In the genomic region with DNA sequence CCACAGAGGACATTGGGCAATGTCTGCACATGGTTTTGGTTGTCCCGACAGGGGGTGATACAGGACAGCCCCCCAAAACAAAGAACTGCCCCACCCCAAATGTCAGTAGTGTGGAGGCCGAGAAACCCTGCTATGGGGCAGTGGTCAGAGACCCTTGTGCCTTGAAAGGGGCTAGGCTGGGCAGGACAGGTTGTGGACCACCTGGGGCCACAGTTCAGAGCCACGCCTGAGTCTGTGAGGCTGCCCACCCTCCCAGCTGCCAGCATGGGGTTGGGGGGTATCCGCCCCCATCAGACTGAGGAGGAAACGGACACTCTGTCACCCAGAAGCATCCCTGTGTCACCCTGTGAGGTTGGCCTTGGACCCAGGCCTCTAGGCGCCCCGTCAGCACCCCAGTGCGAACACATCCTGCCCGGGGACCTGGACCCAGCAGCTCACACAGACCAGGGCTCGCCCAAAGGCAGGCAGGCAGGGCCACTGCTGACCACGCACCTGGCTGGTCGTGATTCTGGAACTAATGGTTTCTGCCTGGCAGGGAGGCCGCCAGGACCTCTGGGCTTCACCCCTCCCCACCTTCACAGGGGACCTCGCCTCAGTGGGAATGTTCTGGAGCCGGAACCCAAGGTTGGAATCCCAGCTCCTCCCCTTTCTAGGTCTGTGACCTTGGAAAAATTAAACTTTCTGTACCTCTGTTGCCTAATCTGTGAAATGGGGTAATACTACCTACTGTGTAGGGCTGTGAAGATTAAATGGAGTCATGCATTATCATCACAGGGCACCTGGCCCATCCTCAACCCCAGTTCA, we compare ENCODE assay signal across 8 cellular contexts. TPM values are rescaled to one million over a fixed set of nuclear protein-coding genes. Genes with fewer than 3 reads are reported as not detected.
DNase-seq lines count a peak whose midpoint lies in the region; ATAC-seq and TF ChIP-seq lines count a peak whose summit lies in the region.

No MANE protein-coding gene starts in this region.

- peak overlapping the region; percentile 91 for H3K27ac ChIP-seq in CD4-positive, CD25-positive, alpha-beta regulatory T cell (ENCODE audit: insufficient read depth, low read length, poor library complexity, severe bottlenecking)
- no peak overlapping the region for H3K27ac ChIP-seq in KMS-11
- no peak overlapping the region for H3K27ac ChIP-seq in mesendoderm (ENCODE audit: low read depth, low read length)

- DNase-seq in CD4-positive, CD25-positive, alpha-beta regulatory T cell = no peak
- DNase-seq in choroid plexus epithelial cell (ENCODE audit: low read depth) = no peak
- no peak for DNase-seq in nephron progenitor cell
- DNase-seq in NCI-H82 treated with DMSO at 0.1 percent for 48 hours (lab: John Stamatoyannopoulos, UW; ENCODE audit: unreplicated experiment) = no peak
- no peak for DNase-seq in mesendoderm
- no peak for DNase-seq in mucosa of descending colon

- H3K27me3 Mint-ChIP-seq in CD4-positive, CD25-positive, alpha-beta regulatory T cell = no peaks in the 10 kb centered on the region
- H3K27me3 Mint-ChIP-seq in nephron progenitor cell (ENCODE audit: low read depth, poor library complexity) = no peaks in the 10 kb centered on the region

- intact Hi-C loops in mucosa of descending colon (cut with DNase I, micrococcal nuclease) = no loop called here

- TF ChIP-seq CTCF in KMS-11 (conservative IDR thresholded peaks at IDR 0.05; ENCODE audit: low read depth, low read length) = no peak
- no peak for TF ChIP-seq CTCF in choroid plexus epithelial cell (conservative IDR thresholded peaks at IDR 0.05; ENCODE audit: low read depth, low read length)
- TF ChIP-seq CTCF in nephron progenitor cell (IDR thresholded peaks at IDR 0.05) = no peak
- TF ChIP-seq CTCF in mucosa of descending colon (IDR thresholded peaks at IDR 0.05) = no peak

- peak overlapping the region; percentile 88 to 98 (median 89) for H3K27ac Mint-ChIP-seq in CD4-positive, CD25-positive, alpha-beta regulatory T cell
- no peak overlapping the region for H3K27ac Mint-ChIP-seq in nephron progenitor cell

- H3K4me1 Mint-ChIP-seq in CD4-positive, CD25-positive, alpha-beta regulatory T cell = peaks cover 15 to 43% (median 23%) of the 10 kb centered on the region in 4 donors
- peaks cover 10% of the 10 kb centered on the region for H3K4me1 Mint-ChIP-seq in nephron progenitor cell

- ATAC-seq in CD4-positive, CD25-positive, alpha-beta regulatory T cell (ENCODE audit: low read depth in 2 of 2) = no peak
- no peak for ATAC-seq in GM21717 (IDR thresholded peaks at IDR 0.05; ENCODE audit: unreplicated experiment)
- ATAC-seq in mucosa of descending colon = no peak

- peak overlapping the region; percentile 69 for H3K4me3 ChIP-seq in CD4-positive, CD25-positive, alpha-beta regulatory T cell (ENCODE audit: low read depth, low read length)
- H3K4me3 ChIP-seq in KMS-11 (IDR thresholded peaks at IDR 0.05; ENCODE audit: insufficient read depth, low read depth, low read length) (no peak overlapping the region), choroid plexus epithelial cell (ENCODE audit: low read depth, low read length) (peak overlapping the region; percentile 67), mesendoderm (ENCODE audit: low read length) (no peak overlapping the region), mucosa of descending colon (no peak overlapping the region)

- H3K36me3 ChIP-seq in CD4-positive, CD25-positive, alpha-beta regulatory T cell (ENCODE audit: control insufficient read depth, insufficient read depth, low read length) = no peaks in the 10 kb centered on the region
- H3K36me3 ChIP-seq in KMS-11 (ENCODE audit: insufficient read depth) (no peaks in the 10 kb centered on the region), mesendoderm (ENCODE audit: control insufficient read depth, insufficient read depth, low read length) (no peaks in the 10 kb centered on the region), mucosa of descending colon (ENCODE audit: low read depth) (no peaks in the 10 kb centered on the region)

- H3K9ac ChIP-seq in KMS-11 (no peak overlapping the region; the same call in 1 of the 2 replicates), mesendoderm (ENCODE audit: low read length) (no peak overlapping the region)

- no peak overlapping the region for H2AK5ac ChIP-seq in mesendoderm (ENCODE audit: low read length)

- H3K4me1 ChIP-seq in CD4-positive, CD25-positive, alpha-beta regulatory T cell (ENCODE audit: control insufficient read depth, insufficient read depth, low read length, poor library complexity, severe bottlenecking) = peaks cover 16% of the 10 kb centered on the region
- H3K4me1 ChIP-seq in KMS-11 (ENCODE audit: low read depth, poor library complexity, severe bottlenecking) (peaks cover 7% of the 10 kb centered on the region), mesendoderm (ENCODE audit: control insufficient read depth, low read depth, low read length) (no peaks in the 10 kb centered on the region), mucosa of descending colon (ENCODE audit: low read depth) (peaks cover 9% of the 10 kb centered on the region)

- H3K9me3 Mint-ChIP-seq in CD4-positive, CD25-positive, alpha-beta regulatory T cell = peaks cover 0 to 3% (median 0%) of the 10 kb centered on the region in 7 donors
- peaks cover 46% of the 10 kb centered on the region for H3K9me3 Mint-ChIP-seq in nephron progenitor cell

- H3K18ac ChIP-seq in mesendoderm (ENCODE audit: low read length) = no peak overlapping the region

- WGBS in mesendoderm (ENCODE audit: extremely low coverage, insufficient coverage, low lambda C conversion rate) = no CpG with 5 or more reads among the region's 15 CpGs

- no peak overlapping the region for H3K23ac ChIP-seq in mesendoderm (ENCODE audit: low read length)

- H3K9me3 ChIP-seq in CD4-positive, CD25-positive, alpha-beta regulatory T cell (ENCODE audit: control insufficient read depth in 2 of 2, low read length in 2 of 2) = no peaks in the 10 kb centered on the region
- H3K9me3 ChIP-seq in mucosa of descending colon = no peaks in the 10 kb centered on the region

- no peaks in the 10 kb centered on the region for H3K79me1 ChIP-seq in mesendoderm (ENCODE audit: low read length)

- H2BK120ac ChIP-seq in mesendoderm (ENCODE audit: low read depth, low read length) = no peak overlapping the region

- no peak overlapping the region for H2BK5ac ChIP-seq in mesendoderm (ENCODE audit: low read length)

- peak overlapping the region; percentile 75 for H2AFZ ChIP-seq in KMS-11 (ENCODE audit: low read depth)

- no peak overlapping the region for H2BK15ac ChIP-seq in mesendoderm (replicated peaks; ENCODE audit: low read depth)

- no peaks in the 10 kb centered on the region for H3K27me3 ChIP-seq in CD4-positive, CD25-positive, alpha-beta regulatory T cell (ENCODE audit: control insufficient read depth, insufficient read depth, low read length)
- no peaks in the 10 kb centered on the region for H3K27me3 ChIP-seq in KMS-11 (ENCODE audit: insufficient read depth, low read depth)
- H3K27me3 ChIP-seq in mesendoderm (ENCODE audit: insufficient read depth, low read length, poor library complexity) = no peaks in the 10 kb centered on the region

- no peak overlapping the region for H4K8ac ChIP-seq in mesendoderm (ENCODE audit: low read depth, low read length)

- no peaks in the 10 kb centered on the region for H4K20me1 ChIP-seq in KMS-11 (ENCODE audit: insufficient read depth)

- H3K56ac ChIP-seq in mesendoderm (ENCODE audit: low read length) = no peak overlapping the region

- H3K36me3 Mint-ChIP-seq in CD4-positive, CD25-positive, alpha-beta regulatory T cell = peaks cover 3% of the 10 kb centered on the region
- H3K36me3 Mint-ChIP-seq in nephron progenitor cell (ENCODE audit: low read depth) = peaks cover 30% of the 10 kb centered on the region

- no peak overlapping the region for H4K5ac ChIP-seq in mesendoderm (ENCODE audit: low read length)

- H3K4me2 ChIP-seq in KMS-11 = peak overlapping the region; percentile 61
- no peak overlapping the region for H3K4me2 ChIP-seq in mesendoderm (ENCODE audit: low read length)

- H3K4me3 Mint-ChIP-seq in CD4-positive, CD25-positive, alpha-beta regulatory T cell = peak overlapping the region; percentile 88 to 94 (median 91)
- peak overlapping the region; percentile 90 for H3K4me3 Mint-ChIP-seq in nephron progenitor cell

- no peaks in the 10 kb centered on the region for H3K79me2 ChIP-seq in KMS-11 (ENCODE audit: insufficient read depth, low read depth)
- no peaks in the 10 kb centered on the region for H3K79me2 ChIP-seq in mesendoderm (ENCODE audit: control insufficient read depth, insufficient read depth, low read length)

- H3K4ac ChIP-seq in mesendoderm (ENCODE audit: low read depth, low read length) = no peak overlapping the region

RNA-seq across cellular contexts. Expression of gene SLC41A3, which starts 1.4 kb away (rescaled TPM):
- 40.3 TPM for total RNA-seq in CD4-positive, CD25-positive, alpha-beta regulatory T cell
- 10 to 100 TPM; 31.2 to 51.3 (median 38.2) TPM for polyA plus RNA-seq in CD4-positive, CD25-positive, alpha-beta regulatory T cell
- 25.6 TPM for polyA plus RNA-seq in mesendoderm (2013, experiment 1 of 2)
- 26.0 TPM for polyA plus RNA-seq in mesendoderm (2013, experiment 2 of 2)
- total RNA-seq in mucosa of descending colon = 10 to 100 TPM; 23.0 to 33.9 (median 31.2) TPM

Comparison
In these comparisons a context has a peak if more than half of its experiments do, and no peak if none do; other contexts are left out.
1. H3K4me3 ChIP-seq: peak in CD4-positive, CD25-positive, alpha-beta regulatory T cell (single experiment) and choroid plexus epithelial cell (single experiment); none in KMS-11 (single experiment), mesendoderm (single experiment) and mucosa of descending colon (single experiment).